In genomic region chr4:88616275-88616996, GRCh38 we compare ENCODE assay signal across 17 cellular contexts. TPM values are rescaled to one million over a fixed set of nuclear protein-coding genes. Genes with fewer than 3 reads are reported as not detected.
DNase-seq lines count a peak whose midpoint lies in the region; ATAC-seq, FAIRE-seq and TF ChIP-seq lines count a peak whose summit lies in the region.
"Had no signal": no experiment of that assay in that cellular context is flagged by ENCODE, and none has a peak within 500 bp of the region (broad histone marks: within the 10 kb centered on the region; RNA-seq: fewer than 3 reads in every experiment).

No MANE protein-coding gene starts in this region.

- DNase-seq in left ventricle myocardium inferior (no peak), cardiac septum (ENCODE audit: low spot score) (no peak), T1000 (lab: John Stamatoyannopoulos, UW) (peak; percentile 13), fibroblast of villous mesenchyme (ENCODE audit: low read depth) (peak; percentile 76), suprapubic skin (ENCODE audit: low spot score in 2 of 2) (no peak), prostate gland (ENCODE audit: low spot score) (no peak), RCC 7860 (ENCODE audit: low spot score) (no peak)
- DNase-seq: activated CD8-positive, alpha-beta T cell treated with anti-CD3 and anti-CD28 coated beads for 36 hours; activated naive CD4-positive, alpha-beta T cell treated with anti-CD3 and anti-CD28 coated beads, Interleukin-2, amount 10 ng/mL, durations not matched to agents 7 days and 5 days; DMS79 treated with DMSO at 0.1 percent for 48 hours; mesendoderm; NCI-H2171; T-helper 2 cell; thyroid gland had no signal

- intact Hi-C loops in left ventricle myocardium inferior (cut with micrococcal nuclease) (no loop called here), cardiac septum (cut with DNase I) (no loop called here), prostate gland (cut with DNase I) (no loop called here)

- no peak for TF ChIP-seq CTCF in left ventricle myocardium inferior (IDR thresholded peaks at IDR 0.05; ENCODE audit: borderline replicate concordance)
- no peak for TF ChIP-seq CTCF in fibroblast of villous mesenchyme (IDR thresholded peaks at IDR 0.05; ENCODE audit: insufficient read depth, low read depth, low read length)
- TF ChIP-seq CTCF in suprapubic skin (IDR thresholded peaks at IDR 0.05) = no peak
- TF ChIP-seq CTCF in prostate gland (IDR thresholded peaks at IDR 0.05) = no peak

- TF ChIP-seq EP300 in suprapubic skin (IDR thresholded peaks at IDR 0.05) = no peak

- no peak for ATAC-seq in GM18511 (IDR thresholded peaks at IDR 0.05; ENCODE audit: unreplicated experiment)
- ATAC-seq: activated CD8-positive, alpha-beta T cell treated with anti-CD3 and anti-CD28 coated beads for 36 hours had no signal

- peak overlapping the region; percentile 7 for H3K27ac ChIP-seq in left ventricle myocardium inferior (replicated peaks)
- H3K27ac ChIP-seq in suprapubic skin = peak overlapping the region; percentile 40
- H3K27ac ChIP-seq in prostate gland = no peak overlapping the region

- H3K4me1 ChIP-seq in left ventricle myocardium inferior (peaks cover 97% of the 10 kb centered on the region), suprapubic skin (peaks cover 48% of the 10 kb centered on the region), prostate gland (replicated peaks) (peaks cover 8% of the 10 kb centered on the region)

- H3K9me3 ChIP-seq in left ventricle myocardium inferior (replicated peaks) = no peaks in the 10 kb centered on the region
- H3K9me3 ChIP-seq in suprapubic skin = no peaks in the 10 kb centered on the region
- H3K9me3 ChIP-seq in prostate gland = no peaks in the 10 kb centered on the region
- H3K9me3 ChIP-seq: thyroid gland had no signal

- WGBS in suprapubic skin = 78% methylated on average over 2 of the region's 2 CpGs
- whole genome bisulfite sequencing in prostate gland = 84% methylated on average over 2 of the region's 2 CpGs

- H3K4me3 ChIP-seq in left ventricle myocardium inferior = no peak overlapping the region
- H3K4me3 ChIP-seq in fibroblast of villous mesenchyme (ENCODE audit: low read depth, low read length) = no peak overlapping the region
- H3K4me3 ChIP-seq in suprapubic skin = no peak overlapping the region
- H3K4me3 ChIP-seq in prostate gland = no peak overlapping the region
- H3K4me3 ChIP-seq: thyroid gland had no signal

- H3K36me3 ChIP-seq in left ventricle myocardium inferior = no peaks in the 10 kb centered on the region
- no peaks in the 10 kb centered on the region for H3K36me3 ChIP-seq in suprapubic skin
- no peaks in the 10 kb centered on the region for H3K36me3 ChIP-seq in prostate gland
- H3K36me3 ChIP-seq: thyroid gland had no signal

- no peak for TF ChIP-seq POLR2A in suprapubic skin (IDR thresholded peaks at IDR 0.05)
- no peak for TF ChIP-seq POLR2A in prostate gland (IDR thresholded peaks at IDR 0.05)

- no peak for FAIRE-seq in RCC 7860 (lab: Jason Lieb, UNC)
- FAIRE-seq: A204.1, GM18507 had no signal

- no peaks in the 10 kb centered on the region for H3K27me3 ChIP-seq in left ventricle myocardium inferior (ENCODE audit: low read depth)
- H3K27me3 ChIP-seq in suprapubic skin = no peaks in the 10 kb centered on the region
- no peaks in the 10 kb centered on the region for H3K27me3 ChIP-seq in prostate gland (replicated peaks; ENCODE audit: insufficient read depth)
- H3K27me3 ChIP-seq: thyroid gland had no signal

RNA-seq across cellular contexts. Expression of gene HERC3, which starts 24.2 kb away (rescaled TPM):
- total RNA-seq in left ventricle myocardium inferior (56.8 TPM), cardiac septum (46.3 TPM), fibroblast of villous mesenchyme (22.2 and 28.5 TPM in 2 replicates), suprapubic skin (100 to 1,000 TPM in 1 of 4 donors, 10 to 100 TPM in 3; 41.6 to 110 (median 48.0) TPM), prostate gland (10 to 100 TPM; 36.5 to 42.2 TPM)

Comparison
In these comparisons a context has a peak if more than half of its experiments do, and no peak if none do; other contexts are left out.
1. DNase-seq: peak in T1000 (single experiment) and fibroblast of villous mesenchyme (single experiment); none in left ventricle myocardium inferior (single experiment), cardiac septum (single experiment), suprapubic skin (0 of 2), prostate gland (single experiment) and RCC 7860 (single experiment).
2. H3K27ac ChIP-seq: peak in left ventricle myocardium inferior (single experiment) and suprapubic skin (single experiment); none in prostate gland (0 of 2).